In the genomic region with DNA sequence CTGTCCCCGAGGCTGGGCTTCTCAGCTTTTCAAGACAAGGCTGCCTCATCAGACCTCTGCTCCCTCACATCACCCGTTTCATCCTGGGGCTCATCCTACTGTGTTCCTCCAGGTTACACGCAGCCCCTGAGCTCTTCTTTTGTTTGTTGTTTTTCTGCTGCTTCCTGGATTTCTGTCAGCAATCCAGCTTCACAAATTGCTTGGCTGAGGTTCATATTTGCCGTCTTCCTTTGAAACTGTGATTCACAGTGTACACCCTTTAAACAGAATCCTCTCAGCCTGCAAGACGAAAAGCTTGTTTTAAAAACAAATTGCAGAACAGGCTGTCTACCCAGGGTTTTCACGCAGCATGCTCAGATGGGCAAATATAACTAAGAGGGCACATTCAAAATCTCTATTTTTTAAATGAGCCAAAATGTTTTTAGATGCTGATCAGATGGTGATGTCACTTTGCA, we compare ENCODE assay signal across 11 cellular contexts. TPM values are rescaled to one million over a fixed set of nuclear protein-coding genes. Genes with fewer than 3 reads are reported as not detected.
DNase-seq lines count a peak whose midpoint lies in the region; ATAC-seq lines count a peak whose summit lies in the region.
"Had no signal": no experiment of that assay in that cellular context is flagged by ENCODE, and none has a peak within 500 bp of the region (broad histone marks: within the 10 kb centered on the region; RNA-seq: fewer than 3 reads in every experiment).

No MANE protein-coding gene starts in this region.

- no peaks in the 10 kb centered on the region for H3K4me1 Mint-ChIP-seq in activated naive CD8-positive, alpha-beta T cell treated with anti-CD3 and anti-CD28 coated beads, Interleukin-2, amount 50 U/mL, for 24 hours

- ATAC-seq in activated naive CD8-positive, alpha-beta T cell treated with anti-CD3 and anti-CD28 coated beads, Interleukin-2, amount 50 U/mL, for 24 hours, result no peak
- ATAC-seq: body of pancreas, left colon had no signal

- peak; percentile 24 for DNase-seq in AG08396 (ENCODE audit: low spot score)
- DNase-seq in M059J (ENCODE audit: low read depth), result peak; percentile 67
- peak in 9 of 61 donors; percentile 3 to 45 (median 9) for DNase-seq in caudate nucleus (lab: John Stamatoyannopoulos, UW)
- peak; percentile 31 for DNase-seq in medulla oblongata (ENCODE audit: extremely low spot score)
- no peak for DNase-seq in NOMO-1 treated with DMSO at 0.1 percent for 48 hours (lab: John Stamatoyannopoulos, UW; ENCODE audit: unreplicated experiment)
- DNase-seq in stimulated activated naive CD4-positive, alpha-beta T cell (lab: John Stamatoyannopoulos, UW), result no peak
- DNase-seq in SKM-1 (lab: John Stamatoyannopoulos, UW; ENCODE audit: unreplicated experiment), result no peak
- DNase-seq in activated naive CD8-positive, alpha-beta T cell treated with anti-CD3 and anti-CD28 coated beads, Interleukin-2, amount 50 U/mL, for 24 hours, result no peak
- DNase-seq: body of pancreas, left colon, NCI-H510A had no signal

- H3K36me3 Mint-ChIP-seq in activated naive CD8-positive, alpha-beta T cell treated with anti-CD3 and anti-CD28 coated beads, Interleukin-2, amount 50 U/mL, for 24 hours (ENCODE audit: low read depth), result no peaks in the 10 kb centered on the region

- no peak overlapping the region for H3K4me3 Mint-ChIP-seq in activated naive CD8-positive, alpha-beta T cell treated with anti-CD3 and anti-CD28 coated beads, Interleukin-2, amount 50 U/mL, for 24 hours

- H3K27ac ChIP-seq in caudate nucleus (ENCODE audit: low read depth, low read length), result peak overlapping the region; percentile 40
- H3K27ac ChIP-seq: body of pancreas had no signal

- no peaks in the 10 kb centered on the region for H3K9me3 Mint-ChIP-seq in activated naive CD8-positive, alpha-beta T cell treated with anti-CD3 and anti-CD28 coated beads, Interleukin-2, amount 50 U/mL, for 24 hours

- no peak overlapping the region for H3K27ac Mint-ChIP-seq in activated naive CD8-positive, alpha-beta T cell treated with anti-CD3 and anti-CD28 coated beads, Interleukin-2, amount 50 U/mL, for 24 hours

- H3K27me3 Mint-ChIP-seq in activated naive CD8-positive, alpha-beta T cell treated with anti-CD3 and anti-CD28 coated beads, Interleukin-2, amount 50 U/mL, for 24 hours, result peaks cover 3% of the 10 kb centered on the region

RNA-seq across cellular contexts. Expression of gene PARD3, which starts 39.1 kb away (rescaled TPM):
- 17.0 and 19.2 TPM in 2 replicates for total RNA-seq in M059J (2014; rRNA removed; shearing (Covaris generic))

Comparison
In these comparisons a context has a peak if more than half of its experiments do, and no peak if none do; other contexts are left out.
1. DNase-seq: peak in AG08396 (single experiment), M059J (single experiment) and medulla oblongata (single experiment); none in NOMO-1 treated with DMSO at 0.1 percent for 48 hours (single experiment), stimulated activated naive CD4-positive, alpha-beta T cell (0 of 6), SKM-1 (single experiment) and activated naive CD8-positive, alpha-beta T cell treated with anti-CD3 and anti-CD28 coated beads, Interleukin-2, amount 50 U/mL, for 24 hours (single experiment).